ENCODE assay signal across 1 cellular context in the genomic region with DNA sequence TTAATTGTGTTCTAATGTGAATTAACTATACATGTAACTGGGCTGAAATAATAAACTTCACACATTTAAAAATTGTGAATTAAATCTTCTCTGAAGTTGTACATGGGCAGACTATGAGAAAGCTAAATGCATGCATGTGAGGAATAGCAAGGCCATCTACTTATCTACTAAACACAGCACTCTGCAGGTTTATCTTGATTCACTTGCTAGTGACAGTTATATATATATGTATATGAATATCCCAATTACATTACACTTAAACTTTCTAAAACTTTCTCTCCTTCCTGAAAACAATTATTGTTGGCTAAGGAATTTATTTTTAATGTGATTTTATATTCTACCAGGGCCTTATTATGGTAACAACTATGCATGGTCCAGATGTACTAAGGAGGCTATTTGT.
A peak's percentile ranks its signal among the peaks of the same experiment; 100 is the strongest.
TF ChIP-seq lines count a peak whose summit lies in the region.

No MANE protein-coding gene starts in this region.

TF ChIP-seq in K562, 482 proteins besides CTCF, POLR2A, EP300 and RAD21 (continued from another document):
- TF ChIP-seq, protein P1, sequence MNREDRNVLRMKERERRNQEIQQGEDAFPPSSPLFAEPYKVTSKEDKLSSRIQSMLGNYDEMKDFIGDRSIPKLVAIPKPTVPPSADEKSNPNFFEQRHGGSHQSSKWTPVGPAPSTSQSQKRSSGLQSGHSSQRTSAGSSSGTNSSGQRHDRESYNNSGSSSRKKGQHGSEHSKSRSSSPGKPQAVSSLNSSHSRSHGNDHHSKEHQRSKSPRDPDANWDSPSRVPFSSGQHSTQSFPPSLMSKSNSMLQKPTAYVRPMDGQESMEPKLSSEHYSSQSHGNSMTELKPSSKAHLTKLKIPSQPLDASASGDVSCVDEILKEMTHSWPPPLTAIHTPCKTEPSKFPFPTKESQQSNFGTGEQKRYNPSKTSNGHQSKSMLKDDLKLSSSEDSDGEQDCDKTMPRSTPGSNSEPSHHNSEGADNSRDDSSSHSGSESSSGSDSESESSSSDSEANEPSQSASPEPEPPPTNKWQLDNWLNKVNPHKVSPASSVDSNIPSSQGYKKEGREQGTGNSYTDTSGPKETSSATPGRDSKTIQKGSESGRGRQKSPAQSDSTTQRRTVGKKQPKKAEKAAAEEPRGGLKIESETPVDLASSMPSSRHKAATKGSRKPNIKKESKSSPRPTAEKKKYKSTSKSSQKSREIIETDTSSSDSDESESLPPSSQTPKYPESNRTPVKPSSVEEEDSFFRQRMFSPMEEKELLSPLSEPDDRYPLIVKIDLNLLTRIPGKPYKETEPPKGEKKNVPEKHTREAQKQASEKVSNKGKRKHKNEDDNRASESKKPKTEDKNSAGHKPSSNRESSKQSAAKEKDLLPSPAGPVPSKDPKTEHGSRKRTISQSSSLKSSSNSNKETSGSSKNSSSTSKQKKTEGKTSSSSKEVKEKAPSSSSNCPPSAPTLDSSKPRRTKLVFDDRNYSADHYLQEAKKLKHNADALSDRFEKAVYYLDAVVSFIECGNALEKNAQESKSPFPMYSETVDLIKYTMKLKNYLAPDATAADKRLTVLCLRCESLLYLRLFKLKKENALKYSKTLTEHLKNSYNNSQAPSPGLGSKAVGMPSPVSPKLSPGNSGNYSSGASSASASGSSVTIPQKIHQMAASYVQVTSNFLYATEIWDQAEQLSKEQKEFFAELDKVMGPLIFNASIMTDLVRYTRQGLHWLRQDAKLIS (CRISPR knock-in tag; IDR thresholded peaks at IDR 0.05), result no peak
- TF ChIP-seq CBFA2T3 (IDR thresholded peaks at IDR 0.05), result peak; percentile 38; the same call in 1 of the 2 replicates
- 0 out of 2 replicates have a peak, but pooled peaks have one; percentile 16 for TF ChIP-seq STAT5A (IDR thresholded peaks at IDR 0.05; ENCODE audit: borderline replicate concordance, low read length)
- peak; percentile 39; the same call in 1 of the 2 replicates for TF ChIP-seq TAL1 (IDR thresholded peaks at IDR 0.05)
